Comparison of ENCODE assay signal across 1 cellular context in genomic region chr3:27368831-27369607, GRCh38.
TF ChIP-seq lines count a peak whose summit lies in the region.

NEK10 (minus strand) TSS chr3:27369383; CDS start chr3:27352882, 16,501 bp downstream.

TF ChIP-seq in HepG2, 621 proteins besides CTCF, POLR2A, EP300 and RAD21 (continued from another document and continues in another):
- TF ChIP-seq REST (IDR thresholded peaks at IDR 0.05; ENCODE audit: borderline replicate concordance in 1 of 2, low read depth in 1 of 2, low read length in 2 of 2), result no peak
- TF ChIP-seq PBX3 (CRISPR knock-in tag; IDR thresholded peaks at IDR 0.05; ENCODE audit: borderline replicate concordance), result no peak
- TF ChIP-seq ZNF850 (CRISPR knock-in tag; conservative IDR thresholded peaks at IDR 0.05), result no peak
- no peak for TF ChIP-seq ZNF430 (CRISPR knock-in tag; IDR thresholded peaks at IDR 0.05)
- TF ChIP-seq ZNF672 (CRISPR knock-in tag; IDR thresholded peaks at IDR 0.05), result no peak
- no peak for TF ChIP-seq PHF21A (CRISPR knock-in tag; IDR thresholded peaks at IDR 0.05)
- no peak for TF ChIP-seq HHEX (CRISPR knock-in tag; IDR thresholded peaks at IDR 0.05)
- TF ChIP-seq REPIN1 (CRISPR knock-in tag; IDR thresholded peaks at IDR 0.05; ENCODE audit: borderline replicate concordance, low read depth), result peak; percentile 73; the same call in 1 of the 2 replicates
- TF ChIP-seq IKZF1 (IDR thresholded peaks at IDR 0.05), result no peak
- no peak for TF ChIP-seq ZNF362 (CRISPR knock-in tag; IDR thresholded peaks at IDR 0.05; ENCODE audit: borderline replicate concordance)
- TF ChIP-seq ZFP1 (CRISPR knock-in tag; IDR thresholded peaks at IDR 0.05), result no peak
- no peak for TF ChIP-seq ZNF282 (IDR thresholded peaks at IDR 0.05; ENCODE audit: partially characterized antibody)
- TF ChIP-seq FOXC1 (CRISPR knock-in tag; IDR thresholded peaks at IDR 0.05; ENCODE audit: borderline replicate concordance), result peak; percentile 59
- TF ChIP-seq ELF1 (CRISPR knock-in tag; IDR thresholded peaks at IDR 0.05), result no peak; the same call in 1 of the 2 replicates
- peak; percentile 55; the same call in 1 of the 2 replicates for TF ChIP-seq SALL2 (CRISPR knock-in tag; IDR thresholded peaks at IDR 0.05)
- no peak for TF ChIP-seq MIER2 (CRISPR knock-in tag; IDR thresholded peaks at IDR 0.05)
- TF ChIP-seq PTBP1 (IDR thresholded peaks at IDR 0.05; ENCODE audit: low read depth, low read length, poor library complexity, severe bottlenecking), result no peak
- TF ChIP-seq HOXA3 (CRISPR knock-in tag; IDR thresholded peaks at IDR 0.05), result peak; percentile 62
- no peak for TF ChIP-seq SP1 (IDR thresholded peaks at IDR 0.05)
- TF ChIP-seq SP1 (CRISPR knock-in tag; IDR thresholded peaks at IDR 0.05), result no peak
- no peak for TF ChIP-seq CENPBD1 (CRISPR knock-in tag; IDR thresholded peaks at IDR 0.05; ENCODE audit: borderline replicate concordance, low read depth)
- TF ChIP-seq NFE2L1 (CRISPR knock-in tag; IDR thresholded peaks at IDR 0.05; ENCODE audit: borderline replicate concordance), result no peak
- peak; percentile 65 for TF ChIP-seq KDM5A (IDR thresholded peaks at IDR 0.05; ENCODE audit: borderline replicate concordance, low read length)
- no peak for TF ChIP-seq CEBPZ (IDR thresholded peaks at IDR 0.05; ENCODE audit: low read length)
- no peak for TF ChIP-seq CREB3 (CRISPR knock-in tag; IDR thresholded peaks at IDR 0.05)
- TF ChIP-seq KDM4B (CRISPR knock-in tag; IDR thresholded peaks at IDR 0.05), result 0 out of 2 replicates have a peak, but pooled peaks have one; percentile 10
- TF ChIP-seq IKZF5 (CRISPR knock-in tag; IDR thresholded peaks at IDR 0.05), result peak; percentile 64; the same call in 1 of the 2 replicates
- no peak for TF ChIP-seq KLF15 (CRISPR knock-in tag; IDR thresholded peaks at IDR 0.05; ENCODE audit: borderline replicate concordance)
- 0 out of 2 replicates have a peak, but pooled peaks have one; percentile 70 for TF ChIP-seq ZNF431 (CRISPR knock-in tag; IDR thresholded peaks at IDR 0.05; ENCODE audit: borderline replicate concordance, low read depth)
- no peak for TF ChIP-seq PRDM10 (CRISPR knock-in tag; IDR thresholded peaks at IDR 0.05; ENCODE audit: low read depth)
- TF ChIP-seq ZNF350 (CRISPR knock-in tag; IDR thresholded peaks at IDR 0.05; ENCODE audit: borderline replicate concordance, low read depth), result peak; percentile 68; the same call in 1 of the 2 replicates
- no peak for TF ChIP-seq SNAPC2 (CRISPR knock-in tag; IDR thresholded peaks at IDR 0.05)
- peak; percentile 64; the same call in 1 of the 2 replicates for TF ChIP-seq ARHGAP35 (CRISPR knock-in tag; IDR thresholded peaks at IDR 0.05; ENCODE audit: borderline replicate concordance)
- no peak for TF ChIP-seq KLF13 (CRISPR knock-in tag; IDR thresholded peaks at IDR 0.05)
- peak; percentile 98 for TF ChIP-seq NFYB (CRISPR knock-in tag; IDR thresholded peaks at IDR 0.05)
- TF ChIP-seq NR2F1 (CRISPR knock-in tag; IDR thresholded peaks at IDR 0.05), result no peak
- peak; percentile 56; the same call in 1 of the 2 replicates for TF ChIP-seq POLR2AphosphoS2 (IDR thresholded peaks at IDR 0.05; ENCODE audit: low read depth, low read length)
- TF ChIP-seq ZBTB38 (CRISPR knock-in tag; IDR thresholded peaks at IDR 0.05), result 0 out of 2 replicates have a peak, but pooled peaks have one; percentile 23
- peak; percentile 65; the same call in 1 of the 2 replicates for TF ChIP-seq ZBTB25 (CRISPR knock-in tag; IDR thresholded peaks at IDR 0.05)
- TF ChIP-seq NR2F2 (IDR thresholded peaks at IDR 0.05; ENCODE audit: borderline replicate concordance, low read depth), result no peak
- TF ChIP-seq ZSCAN9 (CRISPR knock-in tag; IDR thresholded peaks at IDR 0.05; ENCODE audit: borderline replicate concordance), result no peak
- TF ChIP-seq HOMEZ (CRISPR knock-in tag; IDR thresholded peaks at IDR 0.05; ENCODE audit: low read depth), result peak; percentile 56
- no peak for TF ChIP-seq GPN1 (CRISPR knock-in tag; IDR thresholded peaks at IDR 0.05; ENCODE audit: borderline replicate concordance)
- TF ChIP-seq DPF2 (CRISPR knock-in tag; IDR thresholded peaks at IDR 0.05; ENCODE audit: borderline replicate concordance, low read depth), result no peak
- peak; percentile 86 for TF ChIP-seq ZMYM4 (CRISPR knock-in tag; IDR thresholded peaks at IDR 0.05)
- peak; percentile 92 for TF ChIP-seq SKI (IDR thresholded peaks at IDR 0.05; ENCODE audit: partially characterized antibody)
